22 cellular contexts compared by ENCODE assay signal in the genomic region with DNA sequence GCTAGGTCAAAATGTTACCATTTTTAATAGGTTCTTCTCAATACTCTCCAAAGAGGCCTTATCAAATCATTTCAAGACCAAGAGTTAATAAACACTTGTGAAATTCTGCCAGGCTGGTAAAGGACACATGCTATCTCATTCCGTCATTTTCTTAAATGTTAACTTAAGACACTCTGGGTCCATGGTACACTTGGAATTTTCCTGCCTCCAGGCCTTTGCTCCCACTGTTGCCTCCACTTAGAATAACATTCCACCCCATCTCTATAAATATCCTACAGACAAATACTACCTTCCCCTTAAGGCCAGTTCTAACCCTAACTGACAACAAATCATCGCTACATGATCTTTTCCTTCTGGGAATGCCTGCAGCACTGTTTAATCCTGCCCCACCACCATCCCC. TPM values are rescaled to one million over a fixed set of nuclear protein-coding genes. Genes with fewer than 3 reads are reported as not detected.
DNase-seq lines count a peak whose midpoint lies in the region; ATAC-seq and TF ChIP-seq lines count a peak whose summit lies in the region.
"Had no signal": no experiment of that assay in that cellular context is flagged by ENCODE, and none has a peak within 500 bp of the region (broad histone marks: within the 10 kb centered on the region; RNA-seq: fewer than 3 reads in every experiment).

No MANE protein-coding gene starts in this region.

- intact Hi-C loops in Caco-2 (cut with micrococcal nuclease; ENCODE audit: unreplicated experiment) (no loop called here), mucosa of descending colon (cut with DNase I, micrococcal nuclease) (no loop called here)

- no peak for ATAC-seq in stimulated activated naive CD8-positive, alpha-beta T cell treated with anti-CD3 and anti-CD28 coated beads, Interleukin-15, amount 100 ng/mL, for 72 hours
- no peak for ATAC-seq in HG03439 (IDR thresholded peaks at IDR 0.05; ENCODE audit: unreplicated experiment)
- ATAC-seq in mucosa of descending colon = no peak
- ATAC-seq: A549, GM12878, HepG2 had no signal

- no peaks in the 10 kb centered on the region for H3K9me3 ChIP-seq in Caco-2
- no peaks in the 10 kb centered on the region for H3K9me3 ChIP-seq in mucosa of descending colon
- H3K9me3 ChIP-seq: A549 had no signal

- TF ChIP-seq CTCF in Caco-2 (IDR thresholded peaks at IDR 0.05; ENCODE audit: insufficient read depth in 1 of 2, low read depth in 1 of 2, low read length in 1 of 2, severe bottlenecking in 1 of 2, unreplicated experiment in 1 of 2) (no peak), HFFc6 (IDR thresholded peaks at IDR 0.05) (no peak), progenitor cell of endocrine pancreas (IDR thresholded peaks at IDR 0.05; ENCODE audit: unreplicated experiment) (no peak), mucosa of descending colon (IDR thresholded peaks at IDR 0.05) (no peak)

- no TSS peak for BruUV-seq in Caco-2 (replicated peaks; lab: Mats Ljungman, UMichigan)

- H3K27me3 ChIP-seq in Caco-2 (replicated peaks; ENCODE audit: control insufficient read depth, insufficient read depth, low read length) = no peaks in the 10 kb centered on the region

- H3K4me3 ChIP-seq in Caco-2 (ENCODE audit: low read depth, low read length) = no peak overlapping the region
- no peak overlapping the region for H3K4me3 ChIP-seq in mucosa of descending colon
- H3K4me3 ChIP-seq: A549, GM12878 had no signal

- peaks cover 57% of the 10 kb centered on the region for H3K4me1 ChIP-seq in Caco-2
- no peaks in the 10 kb centered on the region for H3K4me1 ChIP-seq in mucosa of descending colon (ENCODE audit: low read depth)

- H3K4me3 Mint-ChIP-seq in Caco-2 (ENCODE audit: unreplicated experiment) (no peak overlapping the region), HFFc6 (no peak overlapping the region), progenitor cell of endocrine pancreas (ENCODE audit: low read depth) (no peak overlapping the region)
- H3K4me3 Mint-ChIP-seq in stimulated activated naive CD8-positive, alpha-beta T cell treated with anti-CD3 and anti-CD28 coated beads, Interleukin-15, amount 100 ng/mL, for 72 hours = no peak overlapping the region
- H3K4me3 Mint-ChIP-seq: B cell had no signal

- no peaks in the 10 kb centered on the region for H3K36me3 ChIP-seq in Caco-2 (ENCODE audit: control insufficient read depth, insufficient read depth, low read length)
- H3K36me3 ChIP-seq in mucosa of descending colon (ENCODE audit: low read depth) = no peaks in the 10 kb centered on the region

- peaks cover 6% of the 10 kb centered on the region for H3K36me3 Mint-ChIP-seq in Caco-2 (ENCODE audit: insufficient read depth, unreplicated experiment)
- H3K36me3 Mint-ChIP-seq in HFFc6 (ENCODE audit: low read depth) = no peaks in the 10 kb centered on the region
- peaks cover 2% of the 10 kb centered on the region for H3K36me3 Mint-ChIP-seq in progenitor cell of endocrine pancreas (ENCODE audit: insufficient read depth)

- peak overlapping the region; percentile 15 for H3K27ac Mint-ChIP-seq in Caco-2 (ENCODE audit: unreplicated experiment)
- peak overlapping the region; percentile 13; the same call in 1 of the 2 replicates for H3K27ac Mint-ChIP-seq in HFFc6
- peak overlapping the region; percentile 1 for H3K27ac Mint-ChIP-seq in progenitor cell of endocrine pancreas
- H3K27ac Mint-ChIP-seq in stimulated activated naive CD8-positive, alpha-beta T cell treated with anti-CD3 and anti-CD28 coated beads, Interleukin-15, amount 100 ng/mL, for 72 hours = no peak overlapping the region
- H3K27ac Mint-ChIP-seq: B cell had no signal

- CTCF ChIA-PET in Caco-2 (lab: Charles Lee) = no interaction called here

- POLR2A ChIA-PET in Caco-2 (lab: Charles Lee) = no interaction called here

- H3K9me3 Mint-ChIP-seq in Caco-2 (ENCODE audit: unreplicated experiment) = no peaks in the 10 kb centered on the region
- no peaks in the 10 kb centered on the region for H3K9me3 Mint-ChIP-seq in HFFc6
- H3K9me3 Mint-ChIP-seq in progenitor cell of endocrine pancreas (ENCODE audit: low read depth) = no peaks in the 10 kb centered on the region
- H3K9me3 Mint-ChIP-seq in stimulated activated naive CD8-positive, alpha-beta T cell treated with anti-CD3 and anti-CD28 coated beads, Interleukin-15, amount 100 ng/mL, for 72 hours = no peaks in the 10 kb centered on the region

- DNase-seq in Caco-2 (no peak), HFFc6 (no peak), hepatic stellate cell (ENCODE audit: low spot score) (peak; percentile 14), progenitor cell of endocrine pancreas (ENCODE audit: low spot score, unreplicated experiment) (no peak), mucosa of descending colon (no peak)
- no peak for DNase-seq in stimulated activated naive CD8-positive, alpha-beta T cell treated with anti-CD3 and anti-CD28 coated beads, Interleukin-15, amount 100 ng/mL, for 72 hours
- DNase-seq in activated CD4-positive, alpha-beta T cell treated with anti-CD3 and anti-CD28 coated beads, Interleukin-2, amount 50 U/mL, for 4 hours = no peak
- DNase-seq: H7; KBM-7; MM.1S; NCI-H1092; NCI-H1436 treated with DMSO at 0.1 percent for 48 hours; NCI-H2029; NCI-H2227 treated with DMSO at 0.1 percent for 48 hours; NCI-H524; NCI-H774; NK-92 treated with Interleukin-12 subunit alpha and Interleukin-12 subunit beta, amount 100 ng/mL, for 24 hours had no signal

- H3K27me3 Mint-ChIP-seq in Caco-2 (ENCODE audit: insufficient read depth, unreplicated experiment) = no peaks in the 10 kb centered on the region
- no peaks in the 10 kb centered on the region; the same call in 1 of the 2 replicates for H3K27me3 Mint-ChIP-seq in HFFc6 (ENCODE audit: insufficient read depth)
- no peaks in the 10 kb centered on the region for H3K27me3 Mint-ChIP-seq in progenitor cell of endocrine pancreas
- H3K27me3 Mint-ChIP-seq in stimulated activated naive CD8-positive, alpha-beta T cell treated with anti-CD3 and anti-CD28 coated beads, Interleukin-15, amount 100 ng/mL, for 72 hours = no peaks in the 10 kb centered on the region
- H3K27me3 Mint-ChIP-seq: B cell had no signal

- H3K4me1 Mint-ChIP-seq in Caco-2 (ENCODE audit: low read depth, unreplicated experiment) = peaks cover 25% of the 10 kb centered on the region
- peaks cover 38% of the 10 kb centered on the region for H3K4me1 Mint-ChIP-seq in HFFc6 (ENCODE audit: low read depth)
- peaks cover 61% of the 10 kb centered on the region for H3K4me1 Mint-ChIP-seq in progenitor cell of endocrine pancreas (ENCODE audit: low read depth)
- H3K4me1 Mint-ChIP-seq in stimulated activated naive CD8-positive, alpha-beta T cell treated with anti-CD3 and anti-CD28 coated beads, Interleukin-15, amount 100 ng/mL, for 72 hours = no peaks in the 10 kb centered on the region
- H3K4me1 Mint-ChIP-seq: B cell had no signal

RNA-seq across cellular contexts. Expression of a gene that starts 24.1 kb away (rescaled TPM):
- total RNA-seq in Caco-2 (2022) = 63.6 and 64.9 TPM in 2 replicates
- total RNA-seq in HFFc6 (2021; fragmentation: NEBNext Ultra II Directional; extraction: Animal tissue kit (Norgen Biotek cat#: 25700)) = 10 to 100 TPM; 21.1 to 30.5 (median 22.4) TPM
- total RNA-seq in progenitor cell of endocrine pancreas = 142 and 150 TPM in 2 replicates
- 10 to 100 TPM; 41.9 to 59.6 (median 45.6) TPM for total RNA-seq in mucosa of descending colon

Comparison
In these comparisons a context has a peak if more than half of its experiments do, and no peak if none do; other contexts are left out.
1. H3K27ac Mint-ChIP-seq: peak in Caco-2 (single experiment), HFFc6 (single experiment) and progenitor cell of endocrine pancreas (single experiment); none in stimulated activated naive CD8-positive, alpha-beta T cell treated with anti-CD3 and anti-CD28 coated beads, Interleukin-15, amount 100 ng/mL, for 72 hours (0 of 2).